Comparison of ENCODE assay signal across 24 cellular contexts in genomic region chr12:91885851-91886250, GRCh38.
DNase-seq lines count a peak whose midpoint lies in the region; ATAC-seq and TF ChIP-seq lines count a peak whose summit lies in the region.
"Had no signal": no experiment of that assay in that cellular context is flagged by ENCODE, and none has a peak within 500 bp of the region (broad histone marks: within the 10 kb centered on the region; RNA-seq: fewer than 3 reads in every experiment).

No MANE protein-coding gene starts in this region.

- H3K27ac ChIP-seq in PC-9: peak overlapping the region; percentile 76
- no peak overlapping the region for H3K27ac ChIP-seq in hepatocyte
- H3K27ac ChIP-seq in ovary: no peak overlapping the region
- H3K27ac ChIP-seq: BLaER1, SK-N-MC had no signal

- TF ChIP-seq POLR2A in ovary (IDR thresholded peaks at IDR 0.05): no peak

- POLR2A ChIA-PET in PC-9 (lab: Charles Lee; ENCODE audit: unreplicated experiment): interaction anchor here (1.0 kb wide), 1 partner anchor 260 kb away, joined by 5 read pairs; the partner anchor contains the start of gene BTG1

- H3K27me3 ChIP-seq in PC-9 (ENCODE audit: insufficient read depth, low read depth): no peaks in the 10 kb centered on the region
- no peaks in the 10 kb centered on the region for H3K27me3 ChIP-seq in hepatocyte
- no peaks in the 10 kb centered on the region for H3K27me3 ChIP-seq in ovary
- H3K27me3 ChIP-seq: BLaER1 had no signal

- H3K4me2 ChIP-seq in PC-9: peak overlapping the region; percentile 54
- H3K4me2 ChIP-seq in hepatocyte: peak overlapping the region; percentile 6
- H3K4me2 ChIP-seq: BLaER1 had no signal

- BruUV-seq in PC-9 (replicated peaks; lab: Mats Ljungman, UMichigan): no TSS peak

- no peaks in the 10 kb centered on the region for H3K9me3 ChIP-seq in PC-9 (ENCODE audit: insufficient read depth, low read depth)
- H3K9me3 ChIP-seq in hepatocyte (ENCODE audit: low read depth): no peaks in the 10 kb centered on the region
- H3K9me3 ChIP-seq in ovary: no peaks in the 10 kb centered on the region
- H3K9me3 ChIP-seq: BLaER1, Caco-2 had no signal

- H3K4me1 ChIP-seq in PC-9 (replicated peaks; ENCODE audit: insufficient read depth): peaks cover 37% of the 10 kb centered on the region
- peaks cover 35% of the 10 kb centered on the region for H3K4me1 ChIP-seq in hepatocyte (ENCODE audit: insufficient read depth)
- H3K4me1 ChIP-seq in ovary (ENCODE audit: insufficient read depth): no peaks in the 10 kb centered on the region
- H3K4me1 ChIP-seq: BLaER1 had no signal

- H2AFZ ChIP-seq in PC-9 (no peak overlapping the region), hepatocyte (no peak overlapping the region)

- peaks cover 11% of the 10 kb centered on the region; the same call in 1 of the 2 replicates for H3F3A ChIP-seq in PC-9 (ENCODE audit: insufficient read depth, low read depth)

- intact Hi-C loops in PC-9 (cut with micrococcal nuclease; ENCODE audit: unreplicated experiment) (loop anchor here (1.0 to 5.0 kb wide), 6 partner anchors 36 to 684 kb away; partner anchors contain the start of gene BTG1), ovary (cut with DNase I) (no loop called here)

- H3K9me2 ChIP-seq in PC-9 (ENCODE audit: insufficient read depth): no peaks in the 10 kb centered on the region
- no peaks in the 10 kb centered on the region for H3K9me2 ChIP-seq in hepatocyte (replicated peaks; ENCODE audit: insufficient read depth)

- DNase-seq in DMS53 treated with DMSO at 0.1 percent for 48 hours (lab: John Stamatoyannopoulos, UW; ENCODE audit: unreplicated experiment) (peak; percentile 15), PC-9 (peak in 1 of 2 experiments; percentile 97), hepatocyte (ENCODE audit: low spot score) (no peak), retinal pigment epithelial cell (ENCODE audit: low read depth) (peak; percentile 51), ovary (no peak), NCI-H446 treated with DMSO at 0.1 percent for 48 hours (lab: John Stamatoyannopoulos, UW) (no peak)
- DNase-seq: CD4-positive, alpha-beta T cell; DMS153; EL; GF-D8; MM.1S; NCI-H1092 treated with DMSO at 0.1 percent for 48 hours; NCI-H1436 treated with DMSO at 0.1 percent for 48 hours; NCI-H1930; NCI-H345; NCI-H524 treated with DMSO at 0.1 percent for 48 hours; NCI-H82; Right ventricle myocardium superior had no signal

- H3K36me3 ChIP-seq in PC-9 (ENCODE audit: low read depth) (no peaks in the 10 kb centered on the region), hepatocyte (replicated peaks; ENCODE audit: insufficient read depth, low read depth) (no peaks in the 10 kb centered on the region), ovary (no peaks in the 10 kb centered on the region)
- H3K36me3 ChIP-seq: BLaER1 had no signal

- H3K79me2 ChIP-seq in PC-9 (ENCODE audit: low read depth) (no peaks in the 10 kb centered on the region), hepatocyte (no peaks in the 10 kb centered on the region)

- TF ChIP-seq CTCF in PC-9 (conservative IDR thresholded peaks at IDR 0.05) (no peak), hepatocyte (IDR thresholded peaks at IDR 0.05; ENCODE audit: poor library complexity) (no peak), retinal pigment epithelial cell (conservative IDR thresholded peaks at IDR 0.05; ENCODE audit: low read depth, low read length) (no peak), ovary (IDR thresholded peaks at IDR 0.05) (no peak)

- CTCF ChIA-PET in PC-9 (lab: Charles Lee): interaction anchor here (0.6 kb wide), 2 partner anchors 226 to 241 kb away, joined by 9 to 14 read pairs; no protein-coding TSS in a partner anchor

- TF ChIP-seq EP300 in ovary (IDR thresholded peaks at IDR 0.05): no peak

- H3K4me3 ChIP-seq in PC-9 (peak overlapping the region; percentile 1; the same call in 1 of the 2 replicates), hepatocyte (no peak overlapping the region), retinal pigment epithelial cell (ENCODE audit: low read length) (no peak overlapping the region), ovary (no peak overlapping the region)
- H3K4me3 ChIP-seq: BLaER1, K562, SK-N-MC had no signal

- ATAC-seq in GM18498 (IDR thresholded peaks at IDR 0.05; ENCODE audit: unreplicated experiment): no peak
- ATAC-seq: HepG2, K562 had no signal

- H4K20me1 ChIP-seq in PC-9 (ENCODE audit: insufficient read depth) (no peaks in the 10 kb centered on the region), hepatocyte (ENCODE audit: insufficient read depth, poor library complexity, severe bottlenecking) (no peaks in the 10 kb centered on the region)
- H4K20me1 ChIP-seq: BLaER1 had no signal

Comparison
In these comparisons a context has a peak if more than half of its experiments do, and no peak if none do; other contexts are left out.
1. DNase-seq: peak in DMS53 treated with DMSO at 0.1 percent for 48 hours (single experiment) and retinal pigment epithelial cell (single experiment); none in hepatocyte (single experiment), ovary (0 of 5) and NCI-H446 treated with DMSO at 0.1 percent for 48 hours (single experiment).